Comparison of ENCODE assay signal across 8 cellular contexts in the genomic region with DNA sequence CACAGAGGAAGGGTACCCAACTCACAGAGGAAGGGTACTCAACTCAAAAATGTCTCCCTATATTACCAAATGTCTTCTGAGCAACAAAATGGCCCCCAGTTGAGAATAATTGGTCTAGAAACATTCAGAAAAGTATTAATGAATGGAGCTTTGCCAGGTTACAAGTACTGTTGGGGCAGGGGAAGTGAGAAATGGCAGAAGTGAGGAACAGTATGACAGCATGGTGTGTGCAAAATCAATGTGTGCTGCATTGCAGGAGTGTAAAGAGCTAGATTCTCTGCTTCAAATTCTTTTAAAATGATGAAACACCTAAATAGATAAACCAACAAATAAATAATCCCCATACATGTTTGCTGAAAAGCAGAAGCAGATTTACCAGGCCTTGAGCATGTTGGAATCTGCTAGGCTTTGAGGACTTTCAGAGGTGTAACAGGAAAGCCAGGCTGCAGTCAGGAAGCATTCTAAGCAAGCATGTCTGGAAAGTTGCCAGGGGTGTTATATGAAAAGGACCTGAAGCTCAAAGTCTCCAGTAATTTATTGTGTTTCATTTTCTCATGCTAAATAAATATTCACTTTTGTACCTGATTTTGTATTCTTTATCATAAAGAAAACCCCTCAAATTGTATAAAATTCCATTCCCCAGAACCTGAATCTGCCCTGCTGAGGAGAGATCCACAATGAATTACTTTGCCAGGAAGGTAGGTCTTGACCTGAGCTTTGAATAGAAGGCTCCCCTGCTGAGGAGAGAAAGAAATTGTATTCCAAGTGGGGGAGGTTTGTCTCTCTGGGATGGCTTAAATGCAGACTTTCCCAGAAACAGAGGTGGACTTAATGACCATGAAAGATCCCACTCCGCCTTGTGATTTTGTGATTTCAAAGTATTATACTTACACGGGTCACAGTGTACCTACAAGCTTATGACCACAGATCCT.
DNase-seq lines count a peak whose midpoint lies in the region; ATAC-seq and TF ChIP-seq lines count a peak whose summit lies in the region.

No MANE protein-coding gene starts in this region.

- H3K4me1 Mint-ChIP-seq in stimulated activated naive CD8-positive, alpha-beta T cell treated with anti-CD3 and anti-CD28 coated beads, Interleukin-15, amount 100 ng/mL, for 72 hours = no peaks in the 10 kb centered on the region

- H3K27me3 Mint-ChIP-seq in stimulated activated naive CD8-positive, alpha-beta T cell treated with anti-CD3 and anti-CD28 coated beads, Interleukin-15, amount 100 ng/mL, for 72 hours = peaks cover 12% of the 10 kb centered on the region

- ATAC-seq in GM18867 (IDR thresholded peaks at IDR 0.05; ENCODE audit: unreplicated experiment) (peak; percentile 67), HG03378 (IDR thresholded peaks at IDR 0.05; ENCODE audit: unreplicated experiment) (peak; percentile 66), SK-N-SH treated with all-trans-retinoic acid at 6 μM for 48 hours (peak; percentile 57)
- ATAC-seq in stimulated activated naive CD8-positive, alpha-beta T cell treated with anti-CD3 and anti-CD28 coated beads, Interleukin-15, amount 100 ng/mL, for 72 hours = no peak

- no peak overlapping the region for H3K4me3 Mint-ChIP-seq in stimulated activated naive CD8-positive, alpha-beta T cell treated with anti-CD3 and anti-CD28 coated beads, Interleukin-15, amount 100 ng/mL, for 72 hours

- H3K9me3 Mint-ChIP-seq in stimulated activated naive CD8-positive, alpha-beta T cell treated with anti-CD3 and anti-CD28 coated beads, Interleukin-15, amount 100 ng/mL, for 72 hours = no peaks in the 10 kb centered on the region

- H3K27ac Mint-ChIP-seq in stimulated activated naive CD8-positive, alpha-beta T cell treated with anti-CD3 and anti-CD28 coated beads, Interleukin-15, amount 100 ng/mL, for 72 hours = no peak overlapping the region

- peak; percentile 22 for DNase-seq in medulla oblongata (ENCODE audit: extremely low spot score)
- DNase-seq in stimulated activated naive CD8-positive, alpha-beta T cell treated with anti-CD3 and anti-CD28 coated beads, Interleukin-15, amount 100 ng/mL, for 72 hours = no peak
- DNase-seq in central memory CD4-positive, alpha-beta T cell = no peak
- no peak for DNase-seq in activated T-cell treated with anti-CD3 and anti-CD28 coated beads, Interleukin-2, amount 50 U/mL, for 48 hours
- no peak for DNase-seq in NCI-H1694 (lab: John Stamatoyannopoulos, UW)

TF ChIP-seq in SK-N-SH treated with all-trans-retinoic acid at 6 μM for 48 hours, 23 proteins besides CTCF, POLR2A, EP300 and RAD21:
- TF ChIP-seq ESRRG (CRISPR knock-in tag; IDR thresholded peaks at IDR 0.05) = no peak
- TF ChIP-seq CREB5 (CRISPR knock-in tag; IDR thresholded peaks at IDR 0.05; ENCODE audit: low read depth) = no peak
- no peak for TF ChIP-seq ARNTL (CRISPR knock-in tag; IDR thresholded peaks at IDR 0.05; ENCODE audit: borderline replicate concordance, low read depth)
- TF ChIP-seq GLIS3 (CRISPR knock-in tag; IDR thresholded peaks at IDR 0.05) = no peak
- TF ChIP-seq PPARA (CRISPR knock-in tag; IDR thresholded peaks at IDR 0.05; ENCODE audit: borderline replicate concordance) = no peak
- no peak for TF ChIP-seq ZNF70 (CRISPR knock-in tag; IDR thresholded peaks at IDR 0.05)
- no peak for TF ChIP-seq CSRNP3 (CRISPR knock-in tag; IDR thresholded peaks at IDR 0.05)
- no peak for TF ChIP-seq CSDC2 (CRISPR knock-in tag; IDR thresholded peaks at IDR 0.05)
- TF ChIP-seq ZFP30 (CRISPR knock-in tag; IDR thresholded peaks at IDR 0.05) = no peak
- TF ChIP-seq TCF4 (CRISPR knock-in tag; IDR thresholded peaks at IDR 0.05; ENCODE audit: borderline replicate concordance) = no peak
- no peak for TF ChIP-seq ZC3H10 (CRISPR knock-in tag; IDR thresholded peaks at IDR 0.05)
- TF ChIP-seq ISL1 (CRISPR knock-in tag; IDR thresholded peaks at IDR 0.05) = no peak
- no peak for TF ChIP-seq ZFP3 (CRISPR knock-in tag; IDR thresholded peaks at IDR 0.05)
- no peak for TF ChIP-seq ZNF8 (CRISPR knock-in tag; IDR thresholded peaks at IDR 0.05)
- no peak for TF ChIP-seq OSR1 (CRISPR knock-in tag; IDR thresholded peaks at IDR 0.05)
- TF ChIP-seq RARB (CRISPR knock-in tag; IDR thresholded peaks at IDR 0.05) = no peak
- TF ChIP-seq, protein P1, sequence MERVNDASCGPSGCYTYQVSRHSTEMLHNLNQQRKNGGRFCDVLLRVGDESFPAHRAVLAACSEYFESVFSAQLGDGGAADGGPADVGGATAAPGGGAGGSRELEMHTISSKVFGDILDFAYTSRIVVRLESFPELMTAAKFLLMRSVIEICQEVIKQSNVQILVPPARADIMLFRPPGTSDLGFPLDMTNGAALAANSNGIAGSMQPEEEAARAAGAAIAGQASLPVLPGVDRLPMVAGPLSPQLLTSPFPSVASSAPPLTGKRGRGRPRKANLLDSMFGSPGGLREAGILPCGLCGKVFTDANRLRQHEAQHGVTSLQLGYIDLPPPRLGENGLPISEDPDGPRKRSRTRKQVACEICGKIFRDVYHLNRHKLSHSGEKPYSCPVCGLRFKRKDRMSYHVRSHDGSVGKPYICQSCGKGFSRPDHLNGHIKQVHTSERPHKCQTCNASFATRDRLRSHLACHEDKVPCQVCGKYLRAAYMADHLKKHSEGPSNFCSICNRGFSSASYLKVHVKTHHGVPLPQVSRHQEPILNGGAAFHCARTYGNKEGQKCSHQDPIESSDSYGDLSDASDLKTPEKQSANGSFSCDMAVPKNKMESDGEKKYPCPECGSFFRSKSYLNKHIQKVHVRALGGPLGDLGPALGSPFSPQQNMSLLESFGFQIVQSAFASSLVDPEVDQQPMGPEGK (CRISPR knock-in tag; IDR thresholded peaks at IDR 0.05; ENCODE audit: borderline replicate concordance) = no peak
